9 cellular contexts compared by ENCODE assay signal in the genomic region with DNA sequence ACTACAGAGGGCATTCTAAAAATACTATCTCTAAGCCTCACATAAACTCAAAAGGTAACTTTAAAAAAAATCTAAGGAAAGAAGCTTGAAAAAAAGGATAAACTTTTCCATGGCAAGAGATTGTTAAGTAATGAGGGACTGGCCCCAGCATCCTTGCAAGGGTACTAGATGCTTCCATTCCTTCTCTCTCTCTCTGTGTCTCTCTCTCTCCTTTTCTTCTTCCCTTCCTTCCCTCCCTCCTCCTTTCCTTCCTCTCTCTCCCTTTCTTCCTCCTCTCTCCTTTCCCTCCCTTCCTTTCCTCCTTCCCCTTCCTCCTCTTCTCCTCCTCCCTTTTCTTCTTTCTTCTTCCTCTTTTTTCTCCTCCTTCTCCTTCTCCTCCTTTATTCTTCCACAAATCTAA. TPM values are rescaled to one million over a fixed set of nuclear protein-coding genes. Genes with fewer than 3 reads are reported as not detected.
"Had no signal": no experiment of that assay in that cellular context is flagged by ENCODE, and none has a peak within 500 bp of the region (broad histone marks: within the 10 kb centered on the region; RNA-seq: fewer than 3 reads in every experiment).

No MANE protein-coding gene starts in this region.

- DNase-seq: IMR-90, KBM-7, KG1 had no signal

- FAIRE-seq: HTR-8/SVneo, K562 had no signal

- H3K9ac ChIP-seq: KMS-11 had no signal

- H3K27ac ChIP-seq: HL-60, KMS-11 had no signal

- ATAC-seq: K562 had no signal

- H3K4me3 ChIP-seq: K562 had no signal

- H3K4me2 ChIP-seq: KMS-11 had no signal

RNA-seq across cellular contexts. Expression of a gene that starts 23.8 kb away (rescaled TPM):
- total RNA-seq: HT-29 had no signal
- polyA plus RNA-seq: IgD-negative memory B cell, K562 had no signal
